Comparison of ENCODE assay signal across 11 cellular contexts in the genomic region with DNA sequence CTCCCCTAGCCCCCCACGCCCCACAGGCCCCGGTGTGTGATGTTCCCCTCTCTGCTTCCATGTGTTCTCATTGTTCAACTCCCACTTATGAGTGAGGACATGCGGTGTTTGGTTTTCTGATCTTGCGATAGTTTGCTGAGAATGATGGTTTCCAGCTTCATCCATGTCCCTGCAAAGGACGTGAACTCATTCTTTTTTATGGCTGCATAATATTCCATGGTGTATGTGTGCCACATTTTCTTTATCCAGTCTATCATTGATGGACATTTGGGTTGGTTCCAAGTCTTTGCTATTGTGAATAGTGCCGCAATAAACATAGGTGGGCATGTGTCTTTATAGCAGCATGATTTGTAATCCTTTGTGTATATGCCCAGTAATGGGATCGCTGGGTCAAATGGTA. TPM values are rescaled to one million over a fixed set of nuclear protein-coding genes. Genes with fewer than 3 reads are reported as not detected.
"Had no signal": no experiment of that assay in that cellular context is flagged by ENCODE, and none has a peak within 500 bp of the region (broad histone marks: within the 10 kb centered on the region; RNA-seq: fewer than 3 reads in every experiment).

No MANE protein-coding gene starts in this region.

RNA-seq across cellular contexts. Expression of a gene that starts 47.6 kb away (rescaled TPM):
- total RNA-seq: activated B cell treated with CpG ODN at 0.5 μM for 24 hours; activated CD4-positive, alpha-beta memory T cell treated with anti-CD3 and anti-CD28 coated beads, Interleukin-2, amount 10 ng/mL, durations not matched to agents 7 days and 5 days; activated CD4-positive, alpha-beta T cell treated with anti-CD3 and anti-CD28 coated beads, Interleukin-2, amount 10 ng/mL, durations not matched to agents 24 days and 14 days; activated CD4-positive, alpha-beta T cell treated with anti-CD3 and anti-CD28 coated beads, Interleukin-2, amount 10 ng/mL, durations not matched to agents 7 days and 5 days; activated CD8-positive, alpha-beta memory T cell treated with anti-CD3 and anti-CD28 coated beads for 36 hours; activated CD8-positive, alpha-beta memory T cell treated with anti-CD3 and anti-CD28 coated beads, Interleukin-2, amount 10 ng/mL, durations not matched to agents 7 days and 5 days; activated CD8-positive, alpha-beta T cell treated with anti-CD3 and anti-CD28 coated beads for 36 hours; activated CD8-positive, alpha-beta T cell treated with anti-CD3 and anti-CD28 coated beads, Interleukin-2, amount 10 ng/mL, durations not matched to agents 7 days and 5 days; T-helper 1 cell treated with Interleukin-12 subunit alpha and Interleukin-12 subunit beta and Interleukin-4 antibody, amounts not matched to agents 30 ng/mL and 1 ng/mL, for 36 hours; T-helper 17 cell; T-helper 2 cell treated with Interferon-gamma antibody and Interleukin-4, amounts not matched to agents 100 ng/mL and 5 ng/mL, for 36 hours had no signal
